In genomic region chr1:112544011-112544688, GRCh38 we compare ENCODE assay signal across 8 cellular contexts. TPM values are rescaled to one million over a fixed set of nuclear protein-coding genes. Genes with fewer than 3 reads are reported as not detected.
DNase-seq lines count a peak whose midpoint lies in the region; ATAC-seq and TF ChIP-seq lines count a peak whose summit lies in the region.
"Had no signal": no experiment of that assay in that cellular context is flagged by ENCODE, and none has a peak within 500 bp of the region (broad histone marks: within the 10 kb centered on the region; RNA-seq: fewer than 3 reads in every experiment).

No MANE protein-coding gene starts in this region.

- DNase-seq in HS-27A (ENCODE audit: low read depth), result peak; percentile 84
- peak in 4 of 7 donors; percentile 23 to 45 (median 40) for DNase-seq in adrenal gland
- peak; percentile 51 for DNase-seq in hepatic stellate cell (ENCODE audit: low spot score)
- DNase-seq in thoracic aorta (ENCODE audit: low spot score), result no peak
- no peak for DNase-seq in activated effector memory CD4-positive, alpha-beta T cell treated with Interleukin-2 at 50 U/mL for 16 hours
- no peak for DNase-seq in GM20000 (ENCODE audit: low spot score)
- DNase-seq: activated T-cell treated with anti-CD3 and anti-CD28 coated beads for 4 hours had no signal

- H3K4me3 ChIP-seq in adrenal gland (no peak overlapping the region), thoracic aorta (peak overlapping the region; percentile 5)

- ATAC-seq in thoracic aorta (ENCODE audit: insufficient number of reproducible peaks, low FRiP score, low read depth) (peak; percentile 94), HG02840 (IDR thresholded peaks at IDR 0.05; ENCODE audit: low FRiP score, unreplicated experiment) (no peak)

- H3K4me1 ChIP-seq in adrenal gland (replicated peaks in 1 of 2), result peaks cover 24 to 29% of the 10 kb centered on the region in 2 donors
- peaks cover 15 to 39% of the 10 kb centered on the region in 2 donors for H3K4me1 ChIP-seq in thoracic aorta (ENCODE audit: control insufficient read depth in 1 of 2, low read depth in 2 of 2)

- TF ChIP-seq POLR2A in adrenal gland (IDR thresholded peaks at IDR 0.05), result no peak

- no peak for TF ChIP-seq CTCF in adrenal gland (IDR thresholded peaks at IDR 0.05)
- no peak for TF ChIP-seq CTCF in thoracic aorta (IDR thresholded peaks at IDR 0.05)
- TF ChIP-seq CTCF in GM20000 (IDR thresholded peaks at IDR 0.05; ENCODE audit: extremely low read depth, missing control alignments), result no peak

- H3K9me3 ChIP-seq in adrenal gland (replicated peaks in 1 of 3), result no peaks in the 10 kb centered on the region
- H3K9me3 ChIP-seq in thoracic aorta, result no peaks in the 10 kb centered on the region

- H3K27ac ChIP-seq in adrenal gland (peak overlapping the region; percentile 53 to 80 (median 73)), thoracic aorta (peak overlapping the region; percentile 84 to 96)

- 18 to 24% (median 22%) methylated on average over 1 of the region's 1 CpG for WGBS in adrenal gland, 4 donors

- intact Hi-C loops in adrenal gland (cut with DNase I), result no loop called here

- H3K27me3 ChIP-seq in adrenal gland (no peaks in the 10 kb centered on the region), thoracic aorta (replicated peaks; ENCODE audit: insufficient read depth) (no peaks in the 10 kb centered on the region)

- H3K36me3 ChIP-seq in adrenal gland (replicated peaks in 1 of 2) (no peaks in the 10 kb centered on the region), thoracic aorta (peaks cover 4% of the 10 kb centered on the region)

RNA-seq across cellular contexts. Expression of gene WNT2B, which starts 35.4 kb away (rescaled TPM):
- total RNA-seq in adrenal gland (1 to 10 TPM in 7 of 8 donors, under 1 TPM in 1; 0.63 to 8.1 (median 2.2) TPM), thoracic aorta (10 to 100 TPM; 10.0 to 15.4 TPM)
- polyA plus RNA-seq in adrenal gland, result 1 to 10 TPM; 1.1 to 1.9 (median 1.9) TPM

Comparison
In these comparisons a context has a peak if more than half of its experiments do, and no peak if none do; other contexts are left out.
1. DNase-seq: peak in HS-27A (single experiment), adrenal gland (4 of 7) and hepatic stellate cell (single experiment); none in thoracic aorta (single experiment), activated effector memory CD4-positive, alpha-beta T cell treated with Interleukin-2 at 50 U/mL for 16 hours (single experiment) and GM20000 (single experiment).